1 cellular context compared by ENCODE assay signal in the genomic region with DNA sequence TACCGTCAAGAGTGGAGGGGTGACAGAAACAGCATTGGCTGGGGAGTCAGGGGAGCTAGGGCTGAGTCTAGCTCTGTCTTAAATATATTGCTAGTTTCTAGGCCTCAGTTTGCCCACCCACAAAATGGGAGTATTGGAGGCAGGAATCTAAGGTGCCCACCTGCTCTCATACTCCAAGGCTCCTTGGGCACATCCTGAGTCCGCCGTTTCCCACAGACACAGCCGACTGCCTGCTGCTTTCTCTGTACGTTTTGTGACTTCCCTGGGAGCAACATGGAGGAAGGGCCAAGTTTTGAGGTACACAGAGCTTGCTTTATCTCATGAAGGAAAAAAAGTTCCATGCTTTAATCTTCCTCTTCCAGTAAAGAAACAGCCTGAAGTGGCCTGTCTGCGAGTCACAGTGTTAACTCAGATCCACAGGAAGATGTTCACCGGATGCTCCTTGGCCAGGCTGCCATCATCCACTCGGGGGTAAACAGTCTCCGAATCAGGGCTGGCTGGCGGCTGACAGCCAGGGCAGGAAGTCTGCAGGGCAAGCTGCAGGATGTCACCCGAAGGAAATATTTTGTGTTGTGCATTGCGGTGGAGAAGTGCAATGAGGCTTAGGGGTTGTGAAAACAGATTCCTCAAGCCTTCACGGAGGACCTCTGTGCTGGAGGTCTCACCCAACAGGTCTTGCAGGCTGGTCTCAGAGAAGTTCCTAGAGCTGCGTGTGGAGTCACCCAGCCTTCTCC.
TF ChIP-seq lines count a peak whose summit lies in the region.

No MANE protein-coding gene starts in this region.

TF ChIP-seq in GM12878, 131 proteins besides CTCF, POLR2A, EP300 and RAD21:
- no peak for TF ChIP-seq ATF7 (IDR thresholded peaks at IDR 0.05; ENCODE audit: low read depth)
- no peak for TF ChIP-seq EZH2 (IDR thresholded peaks at IDR 0.05; ENCODE audit: borderline replicate concordance, control insufficient read depth, low read depth, low read length)
- no peak for TF ChIP-seq NR2F1 (conservative IDR thresholded peaks at IDR 0.05)
- no peak for TF ChIP-seq NR2C1 (IDR thresholded peaks at IDR 0.05)
- TF ChIP-seq HDGF (IDR thresholded peaks at IDR 0.05) = no peak
- TF ChIP-seq RB1 (IDR thresholded peaks at IDR 0.05; ENCODE audit: borderline replicate concordance) = no peak
- TF ChIP-seq, protein P1, sequence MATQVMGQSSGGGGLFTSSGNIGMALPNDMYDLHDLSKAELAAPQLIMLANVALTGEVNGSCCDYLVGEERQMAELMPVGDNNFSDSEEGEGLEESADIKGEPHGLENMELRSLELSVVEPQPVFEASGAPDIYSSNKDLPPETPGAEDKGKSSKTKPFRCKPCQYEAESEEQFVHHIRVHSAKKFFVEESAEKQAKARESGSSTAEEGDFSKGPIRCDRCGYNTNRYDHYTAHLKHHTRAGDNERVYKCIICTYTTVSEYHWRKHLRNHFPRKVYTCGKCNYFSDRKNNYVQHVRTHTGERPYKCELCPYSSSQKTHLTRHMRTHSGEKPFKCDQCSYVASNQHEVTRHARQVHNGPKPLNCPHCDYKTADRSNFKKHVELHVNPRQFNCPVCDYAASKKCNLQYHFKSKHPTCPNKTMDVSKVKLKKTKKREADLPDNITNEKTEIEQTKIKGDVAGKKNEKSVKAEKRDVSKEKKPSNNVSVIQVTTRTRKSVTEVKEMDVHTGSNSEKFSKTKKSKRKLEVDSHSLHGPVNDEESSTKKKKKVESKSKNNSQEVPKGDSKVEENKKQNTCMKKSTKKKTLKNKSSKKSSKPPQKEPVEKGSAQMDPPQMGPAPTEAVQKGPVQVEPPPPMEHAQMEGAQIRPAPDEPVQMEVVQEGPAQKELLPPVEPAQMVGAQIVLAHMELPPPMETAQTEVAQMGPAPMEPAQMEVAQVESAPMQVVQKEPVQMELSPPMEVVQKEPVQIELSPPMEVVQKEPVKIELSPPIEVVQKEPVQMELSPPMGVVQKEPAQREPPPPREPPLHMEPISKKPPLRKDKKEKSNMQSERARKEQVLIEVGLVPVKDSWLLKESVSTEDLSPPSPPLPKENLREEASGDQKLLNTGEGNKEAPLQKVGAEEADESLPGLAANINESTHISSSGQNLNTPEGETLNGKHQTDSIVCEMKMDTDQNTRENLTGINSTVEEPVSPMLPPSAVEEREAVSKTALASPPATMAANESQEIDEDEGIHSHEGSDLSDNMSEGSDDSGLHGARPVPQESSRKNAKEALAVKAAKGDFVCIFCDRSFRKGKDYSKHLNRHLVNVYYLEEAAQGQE (IDR thresholded peaks at IDR 0.05; ENCODE audit: low read depth, low read length) = no peak
- no peak for TF ChIP-seq HCFC1 (IDR thresholded peaks at IDR 0.05; ENCODE audit: low read length)
- TF ChIP-seq KDM1A (IDR thresholded peaks at IDR 0.05; ENCODE audit: borderline replicate concordance) = no peak
